Comparison of ENCODE assay signal across 26 cellular contexts in genomic region chr6:20252311-20252710, GRCh38. TPM values are rescaled to one million over a fixed set of nuclear protein-coding genes. Genes with fewer than 3 reads are reported as not detected.
DNase-seq lines count a peak whose midpoint lies in the region; ATAC-seq lines count a peak whose summit lies in the region.
"Had no signal": no experiment of that assay in that cellular context is flagged by ENCODE, and none has a peak within 500 bp of the region (broad histone marks: within the 10 kb centered on the region; RNA-seq: fewer than 3 reads in every experiment).

No MANE protein-coding gene starts in this region.

- DNase-seq in DMS53 (lab: John Stamatoyannopoulos, UW) = peak; percentile 39
- DNase-seq in DMS53 treated with DMSO at 0.1 percent for 48 hours (lab: John Stamatoyannopoulos, UW; ENCODE audit: unreplicated experiment) = no peak
- DNase-seq in Daoy (ENCODE audit: low read depth) = peak; percentile 46
- peak; percentile 48 for DNase-seq in NCI-H2196 (lab: John Stamatoyannopoulos, UW; ENCODE audit: unreplicated experiment)
- no peak for DNase-seq in trophoblast cell
- no peak for DNase-seq in activated naive CD4-positive, alpha-beta T cell treated with Interleukin-2 at 50 U/mL for 16 hours
- DNase-seq: 8988T; activated CD4-positive, alpha-beta memory T cell treated with anti-CD3 and anti-CD28 coated beads, Interleukin-2, amount 10 ng/mL, durations not matched to agents 7 days and 5 days; activated CD8-positive, alpha-beta memory T cell treated with anti-CD3 and anti-CD28 coated beads, Interleukin-2, amount 50 U/mL, for 4 hours; activated naive CD4-positive, alpha-beta T cell treated with anti-CD3 and anti-CD28 coated beads for 36 hours; adrenal gland; C1 segment of cervical spinal cord; dermis blood vessel endothelial cell; DND-41; hypothalamus; left cardiac atrium; mammary epithelial cell; NCI-H1048; NCI-H1694 treated with DMSO at 0.1 percent for 48 hours; NCI-H526 treated with DMSO at 0.1 percent for 48 hours; SHP77 treated with DMSO at 0.1 percent for 48 hours; stimulated activated CD4-positive, alpha-beta T cell treated with anti-CD3 and anti-CD28 coated beads, Interleukin-4, amount 100 ng/mL, for 4 hours had no signal

- ATAC-seq in esophagus mucosa = peak; percentile 51
- no peak for ATAC-seq in GM19351 (IDR thresholded peaks at IDR 0.05; ENCODE audit: unreplicated experiment)
- ATAC-seq: HCT116, left cardiac atrium had no signal

- no peak overlapping the region for H3K4ac ChIP-seq in trophoblast cell (ENCODE audit: low read depth, low read length)

- no peaks in the 10 kb centered on the region for H3K9me3 ChIP-seq in trophoblast cell (ENCODE audit: insufficient read depth, low read depth, low read length)
- H3K9me3 ChIP-seq: adrenal gland, Peyer's patch had no signal

- WGBS in trophoblast cell (ENCODE audit: extremely low coverage, insufficient coverage, insufficient read length) = no CpG with 5 or more reads among the region's 6 CpGs

- no peak overlapping the region for H4K12ac ChIP-seq in trophoblast cell (ENCODE audit: low read depth, low read length)

- no peak overlapping the region for H3K23ac ChIP-seq in trophoblast cell (ENCODE audit: low read length)

- no peak overlapping the region for H3K27ac ChIP-seq in trophoblast cell (ENCODE audit: low read depth, low read length)
- H3K27ac ChIP-seq: adrenal gland, Peyer's patch had no signal

- no peaks in the 10 kb centered on the region for H3K4me1 ChIP-seq in trophoblast cell (ENCODE audit: control insufficient read depth in 1 of 2, insufficient read depth in 2 of 2, low read length in 2 of 2)
- H3K4me1 ChIP-seq: adrenal gland had no signal

- H3K79me1 ChIP-seq in trophoblast cell (ENCODE audit: low read length) = no peaks in the 10 kb centered on the region

- H3K36me3 ChIP-seq in trophoblast cell (ENCODE audit: control insufficient read depth in 1 of 2, insufficient read depth in 2 of 2, low read length in 2 of 2) = no peaks in the 10 kb centered on the region
- H3K36me3 ChIP-seq: adrenal gland, Peyer's patch had no signal

- no peak overlapping the region for H3K9ac ChIP-seq in trophoblast cell (ENCODE audit: low read length)

- no peak overlapping the region for H2BK12ac ChIP-seq in trophoblast cell (ENCODE audit: low read length)

- H2AFZ ChIP-seq in trophoblast cell (ENCODE audit: insufficient read depth, low read length, poor library complexity) = no peak overlapping the region

- H3K27me3 ChIP-seq in trophoblast cell (ENCODE audit: insufficient read depth, low read length) = no peaks in the 10 kb centered on the region
- H3K27me3 ChIP-seq: adrenal gland, Peyer's patch had no signal

- no peak overlapping the region for H2BK120ac ChIP-seq in trophoblast cell (ENCODE audit: insufficient read depth, low read length, poor library complexity)

- no peak overlapping the region for H2AK5ac ChIP-seq in trophoblast cell (ENCODE audit: low read length)

- no peak overlapping the region for H3K18ac ChIP-seq in trophoblast cell (ENCODE audit: low read length)

- H3K4me2 ChIP-seq in trophoblast cell (ENCODE audit: low read length) = no peak overlapping the region

- no peak overlapping the region for H3K14ac ChIP-seq in trophoblast cell (ENCODE audit: low read length)

- no peaks in the 10 kb centered on the region for H3K79me2 ChIP-seq in trophoblast cell (ENCODE audit: control insufficient read depth, insufficient read depth, low read length, poor library complexity)

- H4K8ac ChIP-seq in trophoblast cell (ENCODE audit: low read depth, low read length) = no peak overlapping the region

- H4K91ac ChIP-seq in trophoblast cell (ENCODE audit: low read depth, low read length) = no peak overlapping the region

- no peak overlapping the region for H2BK5ac ChIP-seq in trophoblast cell (ENCODE audit: low read depth, low read length, poor library complexity)

- H3K4me3 ChIP-seq in trophoblast cell (ENCODE audit: low read depth, low read length) = no peak overlapping the region
- H3K4me3 ChIP-seq: adrenal gland, Peyer's patch had no signal

RNA-seq across cellular contexts. Expression of gene MBOAT1, which starts 40.0 kb away (rescaled TPM):
- total RNA-seq in Daoy (2014; rRNA removed; shearing (Covaris generic)) = 10.5 and 11.9 TPM in 2 replicates
- 6.3 TPM for total RNA-seq in esophagus mucosa
- 4.5 and 4.7 TPM in 2 replicates for polyA plus RNA-seq in trophoblast cell (2013)

Comparison
In these comparisons a context has a peak if more than half of its experiments do, and no peak if none do; other contexts are left out.
1. DNase-seq: peak in DMS53 (single experiment), Daoy (single experiment) and NCI-H2196 (single experiment); none in DMS53 treated with DMSO at 0.1 percent for 48 hours (single experiment), trophoblast cell (0 of 2) and activated naive CD4-positive, alpha-beta T cell treated with Interleukin-2 at 50 U/mL for 16 hours (single experiment).